Comparison of ENCODE assay signal across 20 cellular contexts in genomic region chr15:90967206-90967605, GRCh38. TPM values are rescaled to one million over a fixed set of nuclear protein-coding genes. Genes with fewer than 3 reads are reported as not detected.
DNase-seq lines count a peak whose midpoint lies in the region; ATAC-seq, FAIRE-seq and TF ChIP-seq lines count a peak whose summit lies in the region.
"Had no signal": no experiment of that assay in that cellular context is flagged by ENCODE, and none has a peak within 500 bp of the region (broad histone marks: within the 10 kb centered on the region; RNA-seq: fewer than 3 reads in every experiment).

No MANE protein-coding gene starts in this region.

- H3K9me1 ChIP-seq in keratinocyte (ENCODE audit: control insufficient read depth, extremely low read depth, insufficient read depth, low read length), result no peaks in the 10 kb centered on the region

- no peaks in the 10 kb centered on the region for H3K9me3 Mint-ChIP-seq in endodermal cell
- no peaks in the 10 kb centered on the region for H3K9me3 Mint-ChIP-seq in activated CD8-positive, alpha-beta memory T cell treated with anti-CD3 and anti-CD28 coated beads, Interleukin-2, amount 10 ng/mL, durations not matched to agents 7 days and 5 days (ENCODE audit: low read depth)
- H3K9me3 Mint-ChIP-seq: CD4-positive, CD25-positive, alpha-beta regulatory T cell; GM23338 had no signal

- peaks cover 25% of the 10 kb centered on the region for H3K36me3 ChIP-seq in mammary epithelial cell (ENCODE audit: insufficient read depth, low read length)
- no peaks in the 10 kb centered on the region for H3K36me3 ChIP-seq in breast epithelium
- peaks cover 98% of the 10 kb centered on the region for H3K36me3 ChIP-seq in RWPE2 (ENCODE audit: low read depth)
- peaks cover 79% of the 10 kb centered on the region for H3K36me3 ChIP-seq in endodermal cell (ENCODE audit: control insufficient read depth, insufficient read depth, low read length)
- peaks cover 1 to 32% of the 10 kb centered on the region in 2 experiments for H3K36me3 ChIP-seq in keratinocyte (ENCODE audit: control insufficient read depth in 2 of 2, extremely low read depth in 1 of 2, insufficient read depth in 2 of 2, low read length in 2 of 2)

- H3K9me3 ChIP-seq in mammary epithelial cell (replicated peaks; ENCODE audit: insufficient read depth, low read length) (no peaks in the 10 kb centered on the region), breast epithelium (no peaks in the 10 kb centered on the region), RWPE2 (ENCODE audit: severe bottlenecking) (no peaks in the 10 kb centered on the region), endodermal cell (ENCODE audit: control insufficient read depth, low read length) (no peaks in the 10 kb centered on the region), keratinocyte (ENCODE audit: control insufficient read depth, low read depth, low read length) (no peaks in the 10 kb centered on the region)
- H3K9me3 ChIP-seq: BE2C, Caco-2 had no signal

- WGBS in mammary epithelial cell (ENCODE audit: low coverage, missing lambda C conversion rate), result 73% methylated on average over 5 of the region's 5 CpGs
- WGBS in endodermal cell (ENCODE audit: insufficient coverage in 1 of 2, insufficient read length in 1 of 2), 2 experiments, result 95 to 97% methylated on average over 4 to 5 of the region's 5 CpGs

- DNase-seq in mammary epithelial cell (peak; percentile 47), breast epithelium (ENCODE audit: low spot score in 2 of 2) (no peak), RWPE2 (ENCODE audit: low spot score) (no peak), endodermal cell (no peak), keratinocyte (ENCODE audit: low read depth, low spot score) (no peak), SW480 (ENCODE audit: low spot score) (no peak), NCI-H526 treated with DMSO at 0.1 percent for 48 hours (lab: John Stamatoyannopoulos, UW) (no peak)
- no peak for DNase-seq in activated CD8-positive, alpha-beta memory T cell treated with anti-CD3 and anti-CD28 coated beads, Interleukin-2, amount 10 ng/mL, durations not matched to agents 7 days and 5 days
- DNase-seq: ACHN; BE2C; C1 segment of cervical spinal cord; Caco-2; CD4-positive, CD25-positive, alpha-beta regulatory T cell; H7 had no signal

- no peak overlapping the region for H3K27ac ChIP-seq in mammary epithelial cell (ENCODE audit: insufficient read depth, low read depth, low read length)
- H3K27ac ChIP-seq in breast epithelium, result no peak overlapping the region
- no peak overlapping the region for H3K27ac ChIP-seq in RWPE2 (ENCODE audit: poor library complexity, severe bottlenecking)
- no peak overlapping the region for H3K27ac ChIP-seq in endodermal cell (ENCODE audit: low read depth, low read length)
- peak overlapping the region; percentile 23 for H3K27ac ChIP-seq in keratinocyte (ENCODE audit: control insufficient read depth, insufficient read depth, low read length)

- H3K4me2 ChIP-seq in mammary epithelial cell (ENCODE audit: insufficient read depth, low read depth, low read length) (no peak overlapping the region), keratinocyte (ENCODE audit: control insufficient read depth, extremely low read depth, insufficient read depth, low read depth, low read length) (peak overlapping the region; percentile 8)
- H3K4me2 ChIP-seq: GM23338 had no signal

- H2AFZ ChIP-seq in mammary epithelial cell (ENCODE audit: low read depth, low read length) (no peak overlapping the region), keratinocyte (ENCODE audit: control insufficient read depth, low read length) (no peak overlapping the region)
- H2AFZ ChIP-seq: GM23338 had no signal

- intact Hi-C loops in mammary epithelial cell (cut with micrococcal nuclease), result no loop called here
- intact Hi-C loops in breast epithelium (cut with DNase I; ENCODE audit: low total_unique reads), result no loop called here

- H4K20me1 ChIP-seq in mammary epithelial cell (ENCODE audit: insufficient read depth, low read length), result no peaks in the 10 kb centered on the region
- H4K20me1 ChIP-seq in keratinocyte (ENCODE audit: control insufficient read depth, extremely low read depth, insufficient read depth, low read length), result peaks cover 3% of the 10 kb centered on the region

- H3K27ac Mint-ChIP-seq in endodermal cell, result peak overlapping the region; percentile 39
- no peak overlapping the region for H3K27ac Mint-ChIP-seq in activated CD8-positive, alpha-beta memory T cell treated with anti-CD3 and anti-CD28 coated beads, Interleukin-2, amount 10 ng/mL, durations not matched to agents 7 days and 5 days
- H3K27ac Mint-ChIP-seq: GM23338 had no signal

- H3K4me1 ChIP-seq in mammary epithelial cell (ENCODE audit: insufficient read depth, low read length) (peaks cover 10% of the 10 kb centered on the region), breast epithelium (no peaks in the 10 kb centered on the region), RWPE2 (ENCODE audit: insufficient read depth, poor library complexity, severe bottlenecking) (no peaks in the 10 kb centered on the region), endodermal cell (ENCODE audit: control insufficient read depth, insufficient read depth, low read length) (no peaks in the 10 kb centered on the region), keratinocyte (ENCODE audit: control insufficient read depth, extremely low read depth, insufficient read depth, low read length) (peaks cover 16% of the 10 kb centered on the region)
- H3K4me1 ChIP-seq: BE2C, Caco-2 had no signal

- peaks cover 69% of the 10 kb centered on the region for H3K36me3 Mint-ChIP-seq in endodermal cell (ENCODE audit: low read depth)
- peaks cover 64% of the 10 kb centered on the region for H3K36me3 Mint-ChIP-seq in activated CD8-positive, alpha-beta memory T cell treated with anti-CD3 and anti-CD28 coated beads, Interleukin-2, amount 10 ng/mL, durations not matched to agents 7 days and 5 days

- peak; percentile 70 for ATAC-seq in RWPE2 (ENCODE audit: low read depth)
- no peak for ATAC-seq in activated CD8-positive, alpha-beta memory T cell treated with anti-CD3 and anti-CD28 coated beads, Interleukin-2, amount 10 ng/mL, durations not matched to agents 7 days and 5 days
- ATAC-seq: GM23338 had no signal

- TF ChIP-seq CTCF in mammary epithelial cell (conservative IDR thresholded peaks at IDR 0.05 in 1 of 2, IDR thresholded peaks at IDR 0.05 in 1 of 2; ENCODE audit: extremely low read depth in 1 of 2, insufficient read depth in 1 of 2, low read depth in 1 of 2, low read length in 2 of 2) (no peak), breast epithelium (IDR thresholded peaks at IDR 0.05) (no peak), RWPE2 (IDR thresholded peaks at IDR 0.05; ENCODE audit: poor library complexity, severe bottlenecking) (no peak), endodermal cell (conservative IDR thresholded peaks at IDR 0.05) (no peak), keratinocyte (optimal IDR thresholded peaks at IDR 0.05 in 1 of 3, IDR thresholded peaks at IDR 0.05 in 1 of 3, conservative IDR thresholded peaks at IDR 0.05 in 1 of 3; ENCODE audit: extremely low read depth in 1 of 3, insufficient read depth in 2 of 3, low read length in 3 of 3) (no peak)

- H3K27me3 Mint-ChIP-seq in endodermal cell (ENCODE audit: insufficient read depth), result no peaks in the 10 kb centered on the region
- no peaks in the 10 kb centered on the region for H3K27me3 Mint-ChIP-seq in activated CD8-positive, alpha-beta memory T cell treated with anti-CD3 and anti-CD28 coated beads, Interleukin-2, amount 10 ng/mL, durations not matched to agents 7 days and 5 days
- H3K27me3 Mint-ChIP-seq: CD4-positive, CD25-positive, alpha-beta regulatory T cell had no signal

- no peak overlapping the region for H3K9ac ChIP-seq in mammary epithelial cell (ENCODE audit: insufficient read depth, low read length)
- no peak overlapping the region for H3K9ac ChIP-seq in endodermal cell (ENCODE audit: extremely low read depth, low read length, poor library complexity, severe bottlenecking)
- no peak overlapping the region for H3K9ac ChIP-seq in keratinocyte (ENCODE audit: control insufficient read depth, extremely low read depth, insufficient read depth, low read length)

- H3K27me3 ChIP-seq in mammary epithelial cell (ENCODE audit: insufficient read depth, low read length) (no peaks in the 10 kb centered on the region), breast epithelium (no peaks in the 10 kb centered on the region), RWPE2 (ENCODE audit: insufficient read depth, poor library complexity, severe bottlenecking) (no peaks in the 10 kb centered on the region), endodermal cell (ENCODE audit: control insufficient read depth, insufficient read depth, low read length, poor library complexity, severe bottlenecking) (no peaks in the 10 kb centered on the region), keratinocyte (ENCODE audit: control insufficient read depth, extremely low read depth, insufficient read depth, low read length) (no peaks in the 10 kb centered on the region)
- H3K27me3 ChIP-seq: BE2C had no signal

- no TSS peak for BruUV-seq in mammary epithelial cell (replicated peaks; lab: Mats Ljungman, UMichigan)

- no peak for TF ChIP-seq POLR2A in breast epithelium (IDR thresholded peaks at IDR 0.05)

- H3K4me3 Mint-ChIP-seq in endodermal cell, result no peak overlapping the region
- no peak overlapping the region for H3K4me3 Mint-ChIP-seq in activated CD8-positive, alpha-beta memory T cell treated with anti-CD3 and anti-CD28 coated beads, Interleukin-2, amount 10 ng/mL, durations not matched to agents 7 days and 5 days
- H3K4me3 Mint-ChIP-seq: CD4-positive, CD25-positive, alpha-beta regulatory T cell; GM23338 had no signal

- CTCF ChIA-PET in mammary epithelial cell (lab: Charles Lee; ENCODE audit: low non-redundant PET), result no interaction called here
- CTCF ChIA-PET in activated CD8-positive, alpha-beta memory T cell treated with anti-CD3 and anti-CD28 coated beads, Interleukin-2, amount 10 ng/mL, durations not matched to agents 7 days and 5 days (lab: Charles Lee), result interaction anchor here (0.5 to 1.9 kb wide), 2 partner anchors 11 to 1194 kb away, joined by 3 to 9 read pairs; no protein-coding TSS in a partner anchor

- dilution Hi-C loops in mammary epithelial cell (cut with HindIII; ENCODE audit: low sequenced_read_pairs) (no loop called here), keratinocyte (cut with MboI; ENCODE audit: extremely low pct_ligation_motif_present, low sequenced_read_pairs) (no loop called here)

- in situ Hi-C loops in mammary epithelial cell (cut with MboI; ENCODE audit: low sequenced_read_pairs in 2 of 2), result no loop called here

- FAIRE-seq in keratinocyte (lab: Jason Lieb, UNC), result peak; percentile 48
- FAIRE-seq: A204.1, D721Med, G401.6, GM12891, GM19239 had no signal

- no peaks in the 10 kb centered on the region for H3K4me1 Mint-ChIP-seq in endodermal cell
- peaks cover 2% of the 10 kb centered on the region for H3K4me1 Mint-ChIP-seq in activated CD8-positive, alpha-beta memory T cell treated with anti-CD3 and anti-CD28 coated beads, Interleukin-2, amount 10 ng/mL, durations not matched to agents 7 days and 5 days
- H3K4me1 Mint-ChIP-seq: GM23338 had no signal

- H3K4me3 ChIP-seq in mammary epithelial cell (replicated peaks in 1 of 3; ENCODE audit: insufficient read depth in 1 of 3, low read depth in 2 of 3, low read length in 3 of 3), result no peak overlapping the region
- H3K4me3 ChIP-seq in breast epithelium, result no peak overlapping the region
- H3K4me3 ChIP-seq in RWPE2 (ENCODE audit: severe bottlenecking), result no peak overlapping the region
- H3K4me3 ChIP-seq in endodermal cell (ENCODE audit: low read length), result no peak overlapping the region
- no peak overlapping the region for H3K4me3 ChIP-seq in keratinocyte (ENCODE audit: control insufficient read depth in 2 of 3, extremely low read depth in 1 of 3, insufficient read depth in 2 of 3, low read depth in 1 of 3, low read length in 3 of 3)
- H3K4me3 ChIP-seq: GM23338 had no signal

- peaks cover 2% of the 10 kb centered on the region for H3K79me2 ChIP-seq in mammary epithelial cell (ENCODE audit: insufficient read depth, low read length)
- no peaks in the 10 kb centered on the region for H3K79me2 ChIP-seq in keratinocyte (ENCODE audit: control insufficient read depth, insufficient read depth, low read length)

RNA-seq across cellular contexts. Expression of gene RCCD1, which starts 12.5 kb away (rescaled TPM):
- total RNA-seq in mammary epithelial cell, result 10 to 100 TPM; 10.0 to 14.7 TPM
- 6.5 TPM for polyA plus RNA-seq in mammary epithelial cell
- 1.4 TPM for polyA minus RNA-seq in mammary epithelial cell
- 1 to 10 TPM; 5.3 to 9.8 (median 7.9) TPM for total RNA-seq in breast epithelium
- 10 to 100 TPM; 19.8 to 20.9 TPM for total RNA-seq in endodermal cell
- 20.6 TPM for polyA plus RNA-seq in endodermal cell (2013, experiment 1 of 2)
- polyA plus RNA-seq in endodermal cell (2013, experiment 2 of 2), result 16.9 TPM
- polyA plus RNA-seq in keratinocyte, result 4.9 to 7.8 TPM (median 7.3 TPM) in 3 replicates
- 12.3 TPM for polyA plus RNA-seq in keratinocyte (2011; ENCODE audit: low read depth)
- polyA plus RNA-seq in keratinocyte (2011; cell fraction: cytosol; rRNA removed), result 4.4 and 4.6 TPM in 2 replicates
- polyA plus RNA-seq in keratinocyte (2011; cell fraction: nucleus; rRNA removed), result 18.7 and 19.9 TPM in 2 replicates
- 8.1 and 11.2 TPM in 2 replicates for polyA plus RNA-seq in keratinocyte (2012; ENCODE audit: low replicate concordance)
- 1.8 to 4.7 TPM (median 3.1 TPM) in 3 replicates for polyA minus RNA-seq in keratinocyte
- polyA minus RNA-seq in keratinocyte (2011; cell fraction: cytosol; rRNA and poly(A)+ RNA removed), result 4.6 TPM
- 3.5 and 3.6 TPM in 2 replicates for polyA minus RNA-seq in keratinocyte (2011; cell fraction: nucleus; rRNA and poly(A)+ RNA removed)
- 10 to 100 TPM; 35.4 to 50.1 TPM for total RNA-seq in activated CD8-positive, alpha-beta memory T cell treated with anti-CD3 and anti-CD28 coated beads, Interleukin-2, amount 10 ng/mL, durations not matched to agents 7 days and 5 days

RNA-seq across cellular contexts. Expression of gene PRC1, which starts 27.1 kb away (rescaled TPM):
- total RNA-seq in mammary epithelial cell (100 to 1,000 TPM in 1 of 2 donors, 1 to 10 TPM in 1; 4.5 to 100 TPM), breast epithelium (10 to 100 TPM in 2 of 3 donors, 1 to 10 TPM in 1; 4.3 to 19.8 (median 10.5) TPM), endodermal cell (100 to 1,000 TPM in 1 of 2 donors, 10 to 100 TPM in 1; 67.3 to 127 TPM)
- polyA plus RNA-seq in mammary epithelial cell (169 TPM), keratinocyte (23.4 to 105 TPM (median 78.4 TPM) in 3 replicates)
- polyA minus RNA-seq in mammary epithelial cell (175 TPM), keratinocyte (21.7 to 136 TPM (median 82.1 TPM) in 3 replicates)
- 190 TPM for polyA plus RNA-seq in endodermal cell (2013, experiment 1 of 2)
- polyA plus RNA-seq in endodermal cell (2013, experiment 2 of 2), result 187 TPM
- 11.3 TPM for polyA plus RNA-seq in keratinocyte (2011; ENCODE audit: low read depth)
- 20.9 and 28.4 TPM in 2 replicates for polyA plus RNA-seq in keratinocyte (2011; cell fraction: cytosol; rRNA removed)
- polyA plus RNA-seq in keratinocyte (2011; cell fraction: nucleus; rRNA removed), result 34.7 and 36.2 TPM in 2 replicates
- polyA plus RNA-seq in keratinocyte (2012; ENCODE audit: low replicate concordance), result 2.1 and 55.4 TPM in 2 replicates
- 28.0 TPM for polyA minus RNA-seq in keratinocyte (2011; cell fraction: cytosol; rRNA and poly(A)+ RNA removed)
- polyA minus RNA-seq in keratinocyte (2011; cell fraction: nucleus; rRNA and poly(A)+ RNA removed), result 9.6 and 14.0 TPM in 2 replicates
- 100 to 1,000 TPM; 152 to 208 TPM for total RNA-seq in activated CD8-positive, alpha-beta memory T cell treated with anti-CD3 and anti-CD28 coated beads, Interleukin-2, amount 10 ng/mL, durations not matched to agents 7 days and 5 days

RNA-seq across cellular contexts. Expression of gene UNC45A, which starts 32.1 kb away (rescaled TPM):
- total RNA-seq in mammary epithelial cell (10 to 100 TPM; 76.7 to 86.2 TPM), breast epithelium (10 to 100 TPM; 52.4 to 65.0 (median 59.8) TPM), endodermal cell (10 to 100 TPM; 92.5 to 96.6 TPM)
- polyA plus RNA-seq in mammary epithelial cell (64.5 TPM), keratinocyte (60.9 to 91.0 TPM (median 63.1 TPM) in 3 replicates)
- polyA minus RNA-seq in mammary epithelial cell (55.1 TPM), keratinocyte (76.9 to 110 TPM (median 103 TPM) in 3 replicates)
- polyA plus RNA-seq in endodermal cell (2013, experiment 1 of 2), result 54.1 TPM
- polyA plus RNA-seq in endodermal cell (2013, experiment 2 of 2), result 47.9 TPM
- 71.9 TPM for polyA plus RNA-seq in keratinocyte (2011; ENCODE audit: low read depth)
- polyA plus RNA-seq in keratinocyte (2011; cell fraction: cytosol; rRNA removed), result 36.0 and 65.6 TPM in 2 replicates
- polyA plus RNA-seq in keratinocyte (2011; cell fraction: nucleus; rRNA removed), result 92.9 and 109 TPM in 2 replicates
- polyA plus RNA-seq in keratinocyte (2012; ENCODE audit: low replicate concordance), result 69.1 and 85.0 TPM in 2 replicates
- 93.0 TPM for polyA minus RNA-seq in keratinocyte (2011; cell fraction: cytosol; rRNA and poly(A)+ RNA removed)
- polyA minus RNA-seq in keratinocyte (2011; cell fraction: nucleus; rRNA and poly(A)+ RNA removed), result 91.7 and 99.8 TPM in 2 replicates
- 10 to 100 TPM; 76.3 to 84.4 TPM for total RNA-seq in activated CD8-positive, alpha-beta memory T cell treated with anti-CD3 and anti-CD28 coated beads, Interleukin-2, amount 10 ng/mL, durations not matched to agents 7 days and 5 days

RNA-seq across cellular contexts. Expression of gene HDDC3, which starts 34.9 kb away (rescaled TPM):
- total RNA-seq in mammary epithelial cell (10 to 100 TPM; 10.5 to 16.2 TPM), breast epithelium (10 to 100 TPM; 19.0 to 22.3 (median 19.4) TPM), endodermal cell (10 to 100 TPM; 15.3 to 21.5 TPM)
- polyA plus RNA-seq in mammary epithelial cell (12.7 TPM), keratinocyte (10.6 to 12.1 TPM (median 11.8 TPM) in 3 replicates)
- polyA minus RNA-seq in mammary epithelial cell (not detected), keratinocyte (4.4 to 7.2 TPM (median 6.5 TPM) in 3 replicates)
- 18.1 TPM for polyA plus RNA-seq in endodermal cell (2013, experiment 1 of 2)
- polyA plus RNA-seq in endodermal cell (2013, experiment 2 of 2), result 14.4 TPM
- 14.6 TPM for polyA plus RNA-seq in keratinocyte (2011; ENCODE audit: low read depth)
- polyA plus RNA-seq in keratinocyte (2011; cell fraction: cytosol; rRNA removed), result 7.7 and 9.8 TPM in 2 replicates
- polyA plus RNA-seq in keratinocyte (2011; cell fraction: nucleus; rRNA removed), result 6.4 and 7.6 TPM in 2 replicates
- polyA plus RNA-seq in keratinocyte (2012; ENCODE audit: low replicate concordance), result 9.4 and 12.4 TPM in 2 replicates
- 9.4 TPM for polyA minus RNA-seq in keratinocyte (2011; cell fraction: cytosol; rRNA and poly(A)+ RNA removed)
- polyA minus RNA-seq in keratinocyte (2011; cell fraction: nucleus; rRNA and poly(A)+ RNA removed), result 2.2 and 4.1 TPM in 2 replicates
- total RNA-seq in activated CD8-positive, alpha-beta memory T cell treated with anti-CD3 and anti-CD28 coated beads, Interleukin-2, amount 10 ng/mL, durations not matched to agents 7 days and 5 days, result 10 to 100 TPM; 33.2 to 39.3 TPM

RNA-seq across cellular contexts. Expression of gene VPS33B, which starts 55.2 kb away (rescaled TPM):
- total RNA-seq in mammary epithelial cell, result 10 to 100 TPM in 1 of 2 donors, 1 to 10 TPM in 1; 8.7 to 19.9 TPM
- 13.2 TPM for polyA plus RNA-seq in mammary epithelial cell
- 29.5 TPM for polyA minus RNA-seq in mammary epithelial cell
- 10 to 100 TPM in 1 of 3 donors, 1 to 10 TPM in 2; 8.8 to 10.7 (median 9.0) TPM for total RNA-seq in breast epithelium
- 10 to 100 TPM; 22.4 to 25.0 TPM for total RNA-seq in endodermal cell
- 22.3 TPM for polyA plus RNA-seq in endodermal cell (2013, experiment 1 of 2)
- 16.8 TPM for polyA plus RNA-seq in endodermal cell (2013, experiment 2 of 2)
- polyA plus RNA-seq in keratinocyte, result 16.2 to 20.9 TPM (median 20.2 TPM) in 3 replicates
- polyA plus RNA-seq in keratinocyte (2011; ENCODE audit: low read depth), result 11.2 TPM
- polyA plus RNA-seq in keratinocyte (2011; cell fraction: cytosol; rRNA removed), result 8.7 and 11.7 TPM in 2 replicates
- polyA plus RNA-seq in keratinocyte (2011; cell fraction: nucleus; rRNA removed), result 29.4 and 34.7 TPM in 2 replicates
- 14.7 and 23.0 TPM in 2 replicates for polyA plus RNA-seq in keratinocyte (2012; ENCODE audit: low replicate concordance)
- 15.4 to 38.6 TPM (median 18.1 TPM) in 3 replicates for polyA minus RNA-seq in keratinocyte
- 20.0 TPM for polyA minus RNA-seq in keratinocyte (2011; cell fraction: cytosol; rRNA and poly(A)+ RNA removed)
- 14.2 and 31.9 TPM in 2 replicates for polyA minus RNA-seq in keratinocyte (2011; cell fraction: nucleus; rRNA and poly(A)+ RNA removed)
- total RNA-seq in activated CD8-positive, alpha-beta memory T cell treated with anti-CD3 and anti-CD28 coated beads, Interleukin-2, amount 10 ng/mL, durations not matched to agents 7 days and 5 days, result 10 to 100 TPM; 19.5 to 24.1 TPM
